9 cellular contexts compared by ENCODE assay signal in genomic region chr12:32277774-32278173, GRCh38.
"Had no signal": no experiment of that assay in that cellular context is flagged by ENCODE, and none has a peak within 500 bp of the region (broad histone marks: within the 10 kb centered on the region; RNA-seq: fewer than 3 reads in every experiment).

No MANE protein-coding gene starts in this region.

- H3K27ac ChIP-seq: GM23248, HL-60 had no signal

- H3K4me3 ChIP-seq: GM23248, HAP-1 had no signal

- H3K9me3 Mint-ChIP-seq: HFFc6, IgD-negative memory B cell had no signal

- H3K27me3 Mint-ChIP-seq: IgD-negative memory B cell had no signal

- FAIRE-seq: HepG2 had no signal

- H3K36me3 ChIP-seq: HAP-1 had no signal

- H3K4me3 Mint-ChIP-seq: HFFc6, IgD-negative memory B cell had no signal

- H3K9me3 ChIP-seq: HAP-1 had no signal

- DNase-seq: GM23248, GOT3, H7, HFFc6 had no signal

- ATAC-seq: HCT116, HepG2 had no signal

- H3K9ac ChIP-seq: GM23248 had no signal

- H2AFZ ChIP-seq: GM23248 had no signal

- H3K27ac Mint-ChIP-seq: HFFc6, IgD-negative memory B cell had no signal
